15 cellular contexts compared by ENCODE assay signal in the genomic region with DNA sequence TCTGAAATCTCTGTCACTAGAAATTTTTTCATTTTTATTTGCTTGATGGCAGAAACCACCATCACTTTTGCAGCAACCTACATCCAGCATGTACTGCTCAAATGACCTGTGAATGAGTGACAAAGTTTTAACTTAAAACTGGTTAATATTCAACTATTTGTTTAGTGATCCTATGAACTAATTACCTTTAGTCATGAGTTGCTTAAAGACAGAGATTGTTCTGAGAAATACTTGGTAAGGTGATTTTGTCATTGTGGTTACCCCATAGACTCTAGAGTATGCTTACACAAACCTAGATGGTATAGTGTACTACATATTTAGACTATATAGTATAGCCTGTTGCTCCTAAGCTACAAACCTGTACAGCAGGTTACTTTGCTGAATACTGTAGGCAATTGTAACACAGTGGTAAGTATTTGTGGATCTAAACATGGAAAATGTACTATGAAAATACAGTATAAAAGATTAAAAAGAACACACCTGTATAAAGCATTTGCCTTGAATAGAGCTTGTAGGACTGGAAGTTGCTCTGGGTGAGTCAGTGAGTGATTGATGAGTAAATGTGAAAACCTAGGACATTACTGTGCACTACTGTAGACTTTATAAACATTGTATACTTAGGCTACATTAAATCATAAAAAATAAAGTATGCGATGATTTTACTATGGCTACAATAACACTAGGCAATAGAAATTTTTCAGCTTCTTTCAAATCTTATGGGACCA.
A peak's percentile ranks its signal among the peaks of the same experiment; 100 is the strongest.
DNase-seq lines count a peak whose midpoint lies in the region; ATAC-seq, FAIRE-seq and TF ChIP-seq lines count a peak whose summit lies in the region.
"Had no signal": no experiment of that assay in that cellular context is flagged by ENCODE, and none has a peak within 500 bp of the region (broad histone marks: within the 10 kb centered on the region; RNA-seq: fewer than 3 reads in every experiment).

No MANE protein-coding gene starts in this region.

- H3K27ac ChIP-seq in ascending aorta, result no peak overlapping the region

- ATAC-seq in GM18858 (IDR thresholded peaks at IDR 0.05; ENCODE audit: unreplicated experiment) (peak; percentile 81), GM21528 (IDR thresholded peaks at IDR 0.05; ENCODE audit: low FRiP score, unreplicated experiment) (peak; percentile 95), HG03108 (IDR thresholded peaks at IDR 0.05; ENCODE audit: unreplicated experiment) (peak; percentile 93)
- ATAC-seq: K562; mucosa of descending colon; stimulated activated naive B cell treated with anti-CD40 and anti-IgM and Interleukin-4, amounts not matched to agents 10 μg/mL and 1 μg/mL and 100 μg/mL, for 72 hours had no signal

- no peak for FAIRE-seq in D721Med (lab: Jason Lieb, UNC)
- FAIRE-seq: K562, TTC549 had no signal

- DNase-seq in epithelial cell of proximal tubule (ENCODE audit: low read depth), result peak; percentile 94
- no peak for DNase-seq in GM03348 (ENCODE audit: low spot score)
- DNase-seq in D721Med (ENCODE audit: insufficient read length, low spot score), result no peak
- DNase-seq in ureter (ENCODE audit: low spot score), result no peak
- no peak for DNase-seq in ascending aorta (ENCODE audit: low spot score in 2 of 2)
- DNase-seq: mucosa of descending colon; NCI-H146; NCI-H82; stimulated activated CD4-positive, alpha-beta T cell treated with anti-CD3 and anti-CD28 coated beads, Interleukin-2, amount 100 ng/mL, for 24 hours; stimulated activated naive B cell treated with anti-CD40 and anti-IgM and Interleukin-4, amounts not matched to agents 10 μg/mL and 1 μg/mL and 100 μg/mL, for 72 hours had no signal

- intact Hi-C loops in ascending aorta (cut with DNase I), result no loop called here

- H3K4me3 ChIP-seq in epithelial cell of proximal tubule (ENCODE audit: low read depth, low read length) (no peak overlapping the region), ascending aorta (no peak overlapping the region)
- H3K4me3 ChIP-seq: K562, mucosa of descending colon had no signal

- no peak for TF ChIP-seq CTCF in epithelial cell of proximal tubule (conservative IDR thresholded peaks at IDR 0.05; ENCODE audit: low read depth, low read length)
- no peak for TF ChIP-seq CTCF in D721Med (IDR thresholded peaks at IDR 0.05; ENCODE audit: insufficient read depth, missing control alignments)
- TF ChIP-seq CTCF in ascending aorta (IDR thresholded peaks at IDR 0.05), result no peak

- no peaks in the 10 kb centered on the region for H3K9me3 ChIP-seq in ascending aorta

- H3K27me3 ChIP-seq in ascending aorta, result no peaks in the 10 kb centered on the region

- no peaks in the 10 kb centered on the region for H3K36me3 ChIP-seq in ascending aorta

- no peaks in the 10 kb centered on the region for H3K4me1 ChIP-seq in ascending aorta
